ENCODE assay signal across 17 cellular contexts in the genomic region with DNA sequence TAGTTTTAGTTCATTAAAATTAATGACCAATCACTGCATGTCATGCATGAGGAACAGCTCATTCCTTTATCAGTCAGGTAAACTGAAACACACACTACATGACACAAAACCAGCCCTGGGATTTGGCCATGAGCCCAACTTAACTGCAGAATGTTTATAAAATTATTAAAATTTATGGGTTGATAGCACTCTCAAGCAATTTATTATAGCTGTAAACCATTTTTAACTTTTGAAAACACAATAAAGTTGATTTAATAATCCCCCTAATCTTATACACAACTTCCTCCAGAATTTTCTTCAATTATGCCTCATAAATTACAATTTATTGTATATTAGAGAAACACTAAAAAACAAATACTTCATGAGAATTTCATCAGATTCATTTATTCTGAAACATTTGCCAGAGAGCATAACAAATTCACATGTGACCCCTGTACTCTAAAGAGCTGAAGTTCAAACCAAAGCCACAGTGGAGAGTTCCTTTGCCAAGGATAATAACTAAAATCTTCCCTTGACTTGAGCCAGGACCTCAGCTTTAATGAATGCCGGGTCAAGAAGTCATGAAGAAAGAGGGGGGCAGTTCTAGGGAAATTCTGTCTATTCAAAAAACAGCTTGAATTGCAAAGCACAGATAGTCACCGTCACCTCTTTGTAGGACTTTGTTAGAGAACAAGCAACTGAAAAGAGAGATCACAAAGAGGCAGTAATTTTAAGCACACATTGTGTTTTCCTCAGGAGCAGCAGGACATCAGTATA.
DNase-seq lines count a peak whose midpoint lies in the region; ATAC-seq, FAIRE-seq and TF ChIP-seq lines count a peak whose summit lies in the region.
"Had no signal": no experiment of that assay in that cellular context is flagged by ENCODE, and none has a peak within 500 bp of the region (broad histone marks: within the 10 kb centered on the region; RNA-seq: fewer than 3 reads in every experiment).

No MANE protein-coding gene starts in this region.

- H3K4me3 Mint-ChIP-seq in GM23338 (no peak overlapping the region), astrocyte (ENCODE audit: unreplicated experiment) (no peak overlapping the region)

- H3K4me3 ChIP-seq in GM23338 = no peak overlapping the region
- no peak overlapping the region for H3K4me3 ChIP-seq in astrocyte (ENCODE audit: insufficient read depth, low read depth, low read length)
- no peak overlapping the region for H3K4me3 ChIP-seq in fibroblast of villous mesenchyme (ENCODE audit: low read depth, low read length)
- H3K4me3 ChIP-seq in osteoblast (ENCODE audit: insufficient read depth, low read length) = no peak overlapping the region
- no peak overlapping the region for H3K4me3 ChIP-seq in Karpas-422 (ENCODE audit: low read length)
- H3K4me3 ChIP-seq: esophagus muscularis mucosa had no signal

- ATAC-seq in GM23338 (peak; percentile 94), GM21528 (IDR thresholded peaks at IDR 0.05; ENCODE audit: low FRiP score, unreplicated experiment) (no peak)

- H3K9me3 ChIP-seq in astrocyte (ENCODE audit: insufficient read depth, low read depth, low read length) (no peaks in the 10 kb centered on the region), osteoblast (ENCODE audit: low read depth, low read length) (no peaks in the 10 kb centered on the region), Karpas-422 (ENCODE audit: low read length) (peaks cover 9% of the 10 kb centered on the region; the same call in 1 of the 2 replicates)
- H3K9me3 ChIP-seq: esophagus muscularis mucosa had no signal

- H3K9me2 ChIP-seq in GM23338 (ENCODE audit: insufficient read depth) (peaks cover 9% of the 10 kb centered on the region; the same call in 1 of the 2 replicates), Karpas-422 (replicated peaks; ENCODE audit: insufficient read depth, low read length) (no peaks in the 10 kb centered on the region)

- FAIRE-seq in astrocyte (lab: Jason Lieb, UNC) = peak; percentile 9

- H3K27ac Mint-ChIP-seq in GM23338 (no peak overlapping the region), astrocyte (ENCODE audit: unreplicated experiment) (no peak overlapping the region)

- H3K4me1 ChIP-seq in GM23338 (ENCODE audit: insufficient read depth) (peaks cover 10% of the 10 kb centered on the region; the same call in 1 of the 2 replicates), astrocyte (ENCODE audit: insufficient read depth, low read length) (no peaks in the 10 kb centered on the region), osteoblast (ENCODE audit: insufficient read depth, low read length) (peaks cover 10% of the 10 kb centered on the region), Karpas-422 (ENCODE audit: low read length) (no peaks in the 10 kb centered on the region)

- H3K9ac ChIP-seq in astrocyte (ENCODE audit: low read length) (no peak overlapping the region), Karpas-422 (ENCODE audit: low read length) (no peak overlapping the region)

- H3K79me2 ChIP-seq in GM23338 (replicated peaks; ENCODE audit: insufficient read depth) = no peaks in the 10 kb centered on the region
- H3K79me2 ChIP-seq in astrocyte (ENCODE audit: insufficient read depth, low read length) = no peaks in the 10 kb centered on the region
- no peaks in the 10 kb centered on the region for H3K79me2 ChIP-seq in osteoblast (ENCODE audit: insufficient read depth, low read length)
- H3K79me2 ChIP-seq in Karpas-422 (ENCODE audit: low read length) = no peaks in the 10 kb centered on the region

- 0 out of 2 replicates have a peak, but pooled peaks cover 2% of the 10 kb centered on the region for H3K36me3 ChIP-seq in GM23338 (ENCODE audit: insufficient read depth)
- H3K36me3 ChIP-seq in astrocyte (ENCODE audit: insufficient read depth, low read length) = no peaks in the 10 kb centered on the region
- H3K36me3 ChIP-seq in osteoblast (ENCODE audit: insufficient read depth, low read length) = no peaks in the 10 kb centered on the region
- H3K36me3 ChIP-seq in Karpas-422 (ENCODE audit: insufficient read depth, low read length) = no peaks in the 10 kb centered on the region
- H3K36me3 ChIP-seq: esophagus muscularis mucosa had no signal

- no peaks in the 10 kb centered on the region for H4K20me1 ChIP-seq in GM23338 (replicated peaks; ENCODE audit: insufficient read depth)
- no peaks in the 10 kb centered on the region for H4K20me1 ChIP-seq in astrocyte (ENCODE audit: insufficient read depth, low read length)
- no peaks in the 10 kb centered on the region for H4K20me1 ChIP-seq in osteoblast (ENCODE audit: insufficient read depth, low read length)
- no peaks in the 10 kb centered on the region for H4K20me1 ChIP-seq in Karpas-422 (ENCODE audit: insufficient read depth, low read depth, low read length)

- H3K36me3 Mint-ChIP-seq in GM23338 (ENCODE audit: low read depth) = peaks cover 4% of the 10 kb centered on the region; the same call in 1 of the 3 replicates
- H3K36me3 Mint-ChIP-seq in astrocyte (ENCODE audit: low read depth, unreplicated experiment) = no peaks in the 10 kb centered on the region

- no peaks in the 10 kb centered on the region for H3F3A ChIP-seq in GM23338 (replicated peaks; ENCODE audit: low read depth)

- DNase-seq in GM23338 (ENCODE audit: low spot score) (peak; percentile 46), astrocyte (ENCODE audit: low read depth) (peak; percentile 73), fibroblast of villous mesenchyme (ENCODE audit: low read depth) (peak; percentile 68), osteoblast (ENCODE audit: insufficient read length, low spot score, missing footprints) (no peak), ACHN (no peak), Karpas-422 (no peak)
- DNase-seq in activated effector memory CD4-positive, alpha-beta T cell treated with anti-CD3 and anti-CD28 coated beads, Interleukin-2, amount 50 U/mL, for 16 hours = no peak
- DNase-seq: C1 segment of cervical spinal cord; GDM1; kidney glomerular epithelial cell; NCI-H1436 treated with DMSO at 0.1 percent for 48 hours; NCI-H774; nucleus accumbens; stimulated activated naive CD4-positive, alpha-beta T cell had no signal

- in situ Hi-C loops in ACHN (cut with HindIII; ENCODE audit: low pct_ligation_motif_present, low pct_unique_long_range_greater_than_20kb, low sequenced_read_pairs) = no loop called here

- H3K4me1 Mint-ChIP-seq in GM23338 = peaks cover 23% of the 10 kb centered on the region
- peaks cover 9% of the 10 kb centered on the region for H3K4me1 Mint-ChIP-seq in astrocyte (ENCODE audit: low read depth, unreplicated experiment)

- 0 out of 2 replicates have a peak overlapping the region, but pooled peaks have one; percentile 29 for H3K4me2 ChIP-seq in GM23338
- H3K4me2 ChIP-seq in astrocyte (ENCODE audit: low read length) = no peak overlapping the region
- H3K4me2 ChIP-seq in osteoblast (ENCODE audit: insufficient read depth, low read length) = peak overlapping the region; percentile 18
- H3K4me2 ChIP-seq in Karpas-422 (ENCODE audit: low read depth, low read length, poor library complexity, severe bottlenecking) = no peak overlapping the region

- no peak overlapping the region for H3K27ac ChIP-seq in GM23338 (ENCODE audit: low read depth)
- no peak overlapping the region for H3K27ac ChIP-seq in astrocyte (ENCODE audit: low read depth, low read length)
- no peak overlapping the region for H3K27ac ChIP-seq in osteoblast (ENCODE audit: low read depth, low read length)
- H3K27ac ChIP-seq in Karpas-422 (ENCODE audit: low read length) = no peak overlapping the region
- H3K27ac ChIP-seq: esophagus muscularis mucosa, VCaP had no signal

- TF ChIP-seq CTCF in GM23338 (conservative IDR thresholded peaks at IDR 0.05; ENCODE audit: low read depth in 2 of 2) (no peak), astrocyte (IDR thresholded peaks at IDR 0.05; ENCODE audit: insufficient read depth, low read depth, low read length) (no peak), fibroblast of villous mesenchyme (IDR thresholded peaks at IDR 0.05; ENCODE audit: insufficient read depth, low read depth, low read length) (no peak), osteoblast (IDR thresholded peaks at IDR 0.05; ENCODE audit: extremely low read depth, low read depth, low read length) (no peak)

- no peaks in the 10 kb centered on the region for H3K27me3 ChIP-seq in GM23338 (ENCODE audit: insufficient read depth)
- H3K27me3 ChIP-seq in astrocyte (ENCODE audit: insufficient read depth, low read length) = no peaks in the 10 kb centered on the region
- H3K27me3 ChIP-seq in osteoblast (ENCODE audit: insufficient read depth, low read length) = no peaks in the 10 kb centered on the region
- H3K27me3 ChIP-seq in Karpas-422 (ENCODE audit: low read length) = no peaks in the 10 kb centered on the region
- H3K27me3 ChIP-seq: esophagus muscularis mucosa had no signal

- H2AFZ ChIP-seq in GM23338 (no peak overlapping the region), astrocyte (ENCODE audit: low read depth, low read length) (no peak overlapping the region), osteoblast (ENCODE audit: low read length) (no peak overlapping the region), Karpas-422 (ENCODE audit: low read length) (no peak overlapping the region)

- H3K27me3 Mint-ChIP-seq in GM23338 (ENCODE audit: insufficient read depth, low read depth, poor library complexity) (peaks cover 2% of the 10 kb centered on the region), astrocyte (ENCODE audit: low read depth, unreplicated experiment) (no peaks in the 10 kb centered on the region)

- H3K9me3 Mint-ChIP-seq in GM23338 = no peaks in the 10 kb centered on the region
- no peaks in the 10 kb centered on the region for H3K9me3 Mint-ChIP-seq in astrocyte (ENCODE audit: unreplicated experiment)

TF ChIP-seq in GM23338, 12 proteins besides CTCF, POLR2A, EP300 and RAD21:
- TF ChIP-seq CREB1 (CRISPR knock-in tag; IDR thresholded peaks at IDR 0.05; ENCODE audit: low read depth) (no peak), JUNB (IDR thresholded peaks at IDR 0.05; ENCODE audit: unreplicated experiment) (no peak), NANOG (IDR thresholded peaks at IDR 0.05; ENCODE audit: borderline replicate concordance) (0 out of 2 replicates have a peak, but pooled peaks have one; percentile 41)
TF ChIP-seq in GM23338: peak in this region for 1.

Comparison
In these comparisons a context has a peak if more than half of its experiments do, and no peak if none do; other contexts are left out.
1. DNase-seq: peak in GM23338 (single experiment), astrocyte (single experiment) and fibroblast of villous mesenchyme (single experiment); none in osteoblast (single experiment), activated effector memory CD4-positive, alpha-beta T cell treated with anti-CD3 and anti-CD28 coated beads, Interleukin-2, amount 50 U/mL, for 16 hours (single experiment), ACHN (single experiment) and Karpas-422 (single experiment).
2. H3K4me2 ChIP-seq: peak in GM23338 (single experiment) and osteoblast (single experiment); none in astrocyte (single experiment) and Karpas-422 (single experiment).